In genomic region chr5:56269216-56269927, GRCh38 we compare ENCODE assay signal across 8 cellular contexts. TPM values are rescaled to one million over a fixed set of nuclear protein-coding genes. Genes with fewer than 3 reads are reported as not detected.
DNase-seq lines count a peak whose midpoint lies in the region; ATAC-seq and TF ChIP-seq lines count a peak whose summit lies in the region.

No MANE protein-coding gene starts in this region.

- CTCF ChIA-PET in WTC11 (lab: Charles Lee), result interaction anchor here (0.6 to 5.9 kb wide), 9 partner anchors 203 to 897 kb away, joined by 3 to 94 read pairs (median 4); no protein-coding TSS in a partner anchor

- TF ChIP-seq CTCF in GM12874 (IDR thresholded peaks at IDR 0.05; ENCODE audit: insufficient read depth, low read depth, low read length) (peak; percentile 44), WTC11 (IDR thresholded peaks at IDR 0.05) (no peak), glutamatergic neuron (IDR thresholded peaks at IDR 0.05; ENCODE audit: partially characterized antibody, unreplicated experiment) (peak; percentile 58)

- H3K27me3 Mint-ChIP-seq in WTC11 (ENCODE audit: low read depth) (no peaks in the 10 kb centered on the region), glutamatergic neuron (ENCODE audit: unreplicated experiment) (no peaks in the 10 kb centered on the region)

- POLR2A ChIA-PET in WTC11 (lab: Charles Lee), result no interaction called here

- ATAC-seq in WTC11, result peak; percentile 54; the same call in 1 of the 2 replicates
- ATAC-seq in stimulated activated effector memory CD8-positive, alpha-beta T cell treated with anti-CD3 and anti-CD28 coated beads, Interleukin-12 subunit alpha, Interleukin-12 subunit beta, amount 100 ng/mL, for 72 hours, result peak; percentile 46

- H3K4me1 Mint-ChIP-seq in WTC11, result peaks cover 7% of the 10 kb centered on the region
- H3K4me1 Mint-ChIP-seq in glutamatergic neuron (ENCODE audit: low read depth, unreplicated experiment), result no peaks in the 10 kb centered on the region
- peaks cover 21% of the 10 kb centered on the region for H3K4me1 Mint-ChIP-seq in stimulated activated effector memory CD8-positive, alpha-beta T cell treated with anti-CD3 and anti-CD28 coated beads, Interleukin-12 subunit alpha, Interleukin-12 subunit beta, amount 100 ng/mL, for 72 hours

- H3K36me3 Mint-ChIP-seq in WTC11, result no peaks in the 10 kb centered on the region
- H3K36me3 Mint-ChIP-seq in glutamatergic neuron (ENCODE audit: unreplicated experiment), result no peaks in the 10 kb centered on the region
- H3K36me3 Mint-ChIP-seq in stimulated activated effector memory CD8-positive, alpha-beta T cell treated with anti-CD3 and anti-CD28 coated beads, Interleukin-12 subunit alpha, Interleukin-12 subunit beta, amount 100 ng/mL, for 72 hours, result no peaks in the 10 kb centered on the region

- peak; percentile 52 for DNase-seq in AG08396 (ENCODE audit: low spot score)
- DNase-seq in KG1 (lab: John Stamatoyannopoulos, UW), result peak; percentile 20
- no peak for DNase-seq in WTC11 (ENCODE audit: low spot score)
- peak; percentile 33 for DNase-seq in glutamatergic neuron
- DNase-seq in stimulated activated effector memory CD8-positive, alpha-beta T cell treated with anti-CD3 and anti-CD28 coated beads, Interleukin-12 subunit alpha, Interleukin-12 subunit beta, amount 100 ng/mL, for 72 hours (ENCODE audit: low spot score in 2 of 2), result no peak
- no peak for DNase-seq in COLO829 (ENCODE audit: low spot score)
- DNase-seq in stimulated activated CD4-positive, alpha-beta T cell treated with anti-CD3 and anti-CD28 coated beads, Interleukin-4, amount 100 ng/mL, for 4 hours, result no peak

- H3K27ac Mint-ChIP-seq in WTC11 (no peak overlapping the region), glutamatergic neuron (ENCODE audit: unreplicated experiment) (no peak overlapping the region)
- H3K27ac Mint-ChIP-seq in stimulated activated effector memory CD8-positive, alpha-beta T cell treated with anti-CD3 and anti-CD28 coated beads, Interleukin-12 subunit alpha, Interleukin-12 subunit beta, amount 100 ng/mL, for 72 hours, result no peak overlapping the region

- H3K9me3 Mint-ChIP-seq in WTC11 (no peaks in the 10 kb centered on the region), glutamatergic neuron (ENCODE audit: unreplicated experiment) (no peaks in the 10 kb centered on the region)
- H3K9me3 Mint-ChIP-seq in stimulated activated effector memory CD8-positive, alpha-beta T cell treated with anti-CD3 and anti-CD28 coated beads, Interleukin-12 subunit alpha, Interleukin-12 subunit beta, amount 100 ng/mL, for 72 hours, result no peaks in the 10 kb centered on the region

- no peak overlapping the region for H3K4me3 Mint-ChIP-seq in WTC11
- H3K4me3 Mint-ChIP-seq in glutamatergic neuron (ENCODE audit: unreplicated experiment), result no peak overlapping the region
- H3K4me3 Mint-ChIP-seq in stimulated activated effector memory CD8-positive, alpha-beta T cell treated with anti-CD3 and anti-CD28 coated beads, Interleukin-12 subunit alpha, Interleukin-12 subunit beta, amount 100 ng/mL, for 72 hours, result no peak overlapping the region

TF ChIP-seq in WTC11, 78 proteins besides CTCF, POLR2A, EP300 and RAD21:
- TF ChIP-seq NFE2L1 (CRISPR knock-in tag; IDR thresholded peaks at IDR 0.05), result no peak
- no peak for TF ChIP-seq NR3C1 (CRISPR knock-in tag; conservative IDR thresholded peaks at IDR 0.05; ENCODE audit: low read depth)
- no peak for TF ChIP-seq SP1 (CRISPR knock-in tag; conservative IDR thresholded peaks at IDR 0.05)

RNA-seq across cellular contexts. Expression of gene ANKRD55, which starts 36.2 kb away (rescaled TPM):
- total RNA-seq in WTC11 (2021) (not detected in 3 replicates), glutamatergic neuron (ENCODE audit: unreplicated experiment) (not detected)

Comparison
In these comparisons a context has a peak if more than half of its experiments do, and no peak if none do; other contexts are left out.
1. DNase-seq: peak in AG08396 (single experiment), KG1 (single experiment) and glutamatergic neuron (single experiment); none in WTC11 (single experiment), stimulated activated effector memory CD8-positive, alpha-beta T cell treated with anti-CD3 and anti-CD28 coated beads, Interleukin-12 subunit alpha, Interleukin-12 subunit beta, amount 100 ng/mL, for 72 hours (0 of 2), COLO829 (single experiment) and stimulated activated CD4-positive, alpha-beta T cell treated with anti-CD3 and anti-CD28 coated beads, Interleukin-4, amount 100 ng/mL, for 4 hours (0 of 2).